1 cellular context compared by ENCODE assay signal in genomic region chr1:45785583-45785982, GRCh38.
TF ChIP-seq lines count a peak whose summit lies in the region.

No MANE protein-coding gene starts in this region.

TF ChIP-seq in K562, 482 proteins besides CTCF, POLR2A, EP300 and RAD21 (continued from another document):
- no peak for TF ChIP-seq MBD1 (CRISPR knock-in tag; IDR thresholded peaks at IDR 0.05)
- TF ChIP-seq SRF (CRISPR knock-in tag; IDR thresholded peaks at IDR 0.05) = peak in 1 of 2 experiments; percentile 87; a peak in 2 of 4 replicates
- no peak for TF ChIP-seq ZNF507 (tag; conservative IDR thresholded peaks at IDR 0.05)
- no peak for TF ChIP-seq THRB (CRISPR knock-in tag; conservative IDR thresholded peaks at IDR 0.05)
